Comparison of ENCODE assay signal across 9 cellular contexts in the genomic region with DNA sequence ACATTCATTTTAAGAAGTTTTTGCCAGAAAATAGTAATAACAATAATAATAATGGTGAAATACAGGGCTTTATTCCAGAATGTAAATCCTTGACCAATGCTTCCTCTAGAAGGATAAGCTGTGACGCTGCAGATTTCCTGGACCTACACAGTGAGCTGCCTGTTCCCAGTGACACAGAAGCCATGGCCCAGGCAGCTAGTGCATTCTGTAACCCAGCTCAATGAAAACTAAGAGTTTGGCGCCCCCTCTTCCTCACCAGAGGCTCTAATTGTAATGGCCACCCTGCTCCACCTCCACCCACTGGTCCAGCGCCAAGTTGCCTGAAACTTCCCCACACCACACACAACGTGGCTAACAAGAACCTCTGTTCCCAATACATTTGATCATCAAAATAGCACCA.
DNase-seq lines count a peak whose midpoint lies in the region; ATAC-seq and TF ChIP-seq lines count a peak whose summit lies in the region.
"Had no signal": no experiment of that assay in that cellular context is flagged by ENCODE, and none has a peak within 500 bp of the region (broad histone marks: within the 10 kb centered on the region; RNA-seq: fewer than 3 reads in every experiment).

No MANE protein-coding gene starts in this region.

- H3K9me3 Mint-ChIP-seq in Calu3 (ENCODE audit: low read depth, unreplicated experiment): no peaks in the 10 kb centered on the region

- H3K36me3 ChIP-seq in testis (ENCODE audit: low read depth, missing control alignments): no peaks in the 10 kb centered on the region

- peaks cover 9% of the 10 kb centered on the region for H3K4me1 ChIP-seq in testis

- POLR2A ChIA-PET in RWPE1 (lab: Yijun Ruan, JAX; ENCODE audit: low non-redundant PET): no interaction called here

- WGBS in testis, 2 donors: 35 to 43% methylated on average over 4 of the region's 4 CpGs

- no TSS peak for BruUV-seq in Calu3 (replicated peaks; lab: Mats Ljungman, UMichigan)

- H3K4me3 ChIP-seq in testis: no peak overlapping the region

- no peak for TF ChIP-seq CTCF in Calu3 (IDR thresholded peaks at IDR 0.05; ENCODE audit: unreplicated experiment)
- no peak for TF ChIP-seq CTCF in RWPE1 (conservative IDR thresholded peaks at IDR 0.05; ENCODE audit: low read depth)
- TF ChIP-seq CTCF in testis (IDR thresholded peaks at IDR 0.05): no peak

- H3K27me3 Mint-ChIP-seq in Calu3 (ENCODE audit: unreplicated experiment): no peaks in the 10 kb centered on the region
- H3K27me3 Mint-ChIP-seq: central memory CD8-positive, alpha-beta T cell had no signal

- TF ChIP-seq POLR2A in testis (IDR thresholded peaks at IDR 0.05) (no peak), GM18505 (IDR thresholded peaks at IDR 0.05; ENCODE audit: borderline replicate concordance, extremely low read depth, insufficient read depth, insufficient read length) (no peak)

- H3K4me1 Mint-ChIP-seq in Calu3 (ENCODE audit: low read depth, unreplicated experiment): peaks cover 10% of the 10 kb centered on the region
- H3K4me1 Mint-ChIP-seq: central memory CD8-positive, alpha-beta T cell had no signal

- no peak overlapping the region for H3K4me3 Mint-ChIP-seq in Calu3 (ENCODE audit: low read depth, unreplicated experiment)
- H3K4me3 Mint-ChIP-seq: central memory CD8-positive, alpha-beta T cell had no signal

- no peaks in the 10 kb centered on the region for H3K9me3 ChIP-seq in testis

- no peak overlapping the region for H3K27ac Mint-ChIP-seq in Calu3 (ENCODE audit: unreplicated experiment)

- intact Hi-C loops in Calu3 (cut with micrococcal nuclease; ENCODE audit: unreplicated experiment): no loop called here
- intact Hi-C loops in left cardiac atrium (cut with DNase I): no loop called here
- intact Hi-C loops in testis (cut with DNase I; ENCODE audit: low total_unique reads): no loop called here

- no peaks in the 10 kb centered on the region for H3K36me3 Mint-ChIP-seq in Calu3 (ENCODE audit: insufficient read depth, unreplicated experiment)

- CTCF ChIA-PET in Calu3 (lab: Charles Lee) (interaction anchor here (0.6 to 1.1 kb wide), 3 partner anchors 232 to 1431 kb away, joined by 3 read pairs; a partner anchor contains a TSS), RWPE1 (lab: Yijun Ruan, JAX) (interaction anchor here (0.6 to 1.5 kb wide), 2 partner anchors 20 to 262 kb away, joined by 3 read pairs; no protein-coding TSS in a partner anchor)

- H3K27ac ChIP-seq in RWPE1 (no peak overlapping the region), testis (no peak overlapping the region)

- ATAC-seq in left cardiac atrium: peak; percentile 88 to 93
- no peak for ATAC-seq in GM18505 (IDR thresholded peaks at IDR 0.05; ENCODE audit: unreplicated experiment)

- H3K27me3 ChIP-seq in testis: no peaks in the 10 kb centered on the region

- DNase-seq in Calu3: peak; percentile 70
- peak; percentile 66 for DNase-seq in H4 (ENCODE audit: low spot score)
- DNase-seq in RWPE1 (ENCODE audit: low spot score): peak; percentile 30
- peak; percentile 67 for DNase-seq in left cardiac atrium
- DNase-seq in testis: peak; percentile 70
- no peak for DNase-seq in NCI-H1048 (lab: John Stamatoyannopoulos, UW)
- DNase-seq in AG08396 (ENCODE audit: low spot score): no peak

Comparison
In these comparisons a context has a peak if more than half of its experiments do, and no peak if none do; other contexts are left out.
1. DNase-seq: peak in Calu3 (single experiment), H4 (single experiment), RWPE1 (single experiment), left cardiac atrium (single experiment) and testis (single experiment); none in NCI-H1048 (single experiment) and AG08396 (single experiment).